Comparison of ENCODE assay signal across 22 cellular contexts in the genomic region with DNA sequence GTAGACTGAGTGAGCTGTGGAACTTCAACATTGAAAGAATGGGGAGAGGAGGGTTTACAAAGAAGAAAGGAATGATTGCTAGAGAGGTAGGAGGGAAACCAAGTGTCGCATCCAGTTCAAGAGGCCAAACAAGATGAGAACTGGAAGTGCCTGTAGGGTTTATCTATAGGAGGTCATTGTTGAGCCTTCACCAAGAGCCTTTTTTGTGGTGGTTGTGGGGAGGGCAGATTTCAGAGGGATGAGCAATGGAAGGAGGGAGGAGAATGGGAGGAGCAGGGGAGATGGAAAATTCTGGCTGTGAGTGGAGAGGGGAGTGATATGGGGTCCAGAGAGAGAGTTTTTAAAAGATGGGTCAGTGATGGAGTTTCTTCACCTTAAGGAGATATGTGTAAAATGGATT. TPM values are rescaled to one million over a fixed set of nuclear protein-coding genes. Genes with fewer than 3 reads are reported as not detected.
DNase-seq lines count a peak whose midpoint lies in the region; ATAC-seq and TF ChIP-seq lines count a peak whose summit lies in the region.
"Had no signal": no experiment of that assay in that cellular context is flagged by ENCODE, and none has a peak within 500 bp of the region (broad histone marks: within the 10 kb centered on the region; RNA-seq: fewer than 3 reads in every experiment).

No MANE protein-coding gene starts in this region.

- peaks cover 34% of the 10 kb centered on the region for H3K4me1 Mint-ChIP-seq in endodermal cell
- peaks cover 16% of the 10 kb centered on the region for H3K4me1 Mint-ChIP-seq in activated CD8-positive, alpha-beta T cell treated with anti-CD3 and anti-CD28 coated beads, Interleukin-2, amount 10 ng/mL, durations not matched to agents 7 days and 5 days (ENCODE audit: low read depth)

- H3K4me2 ChIP-seq in mammary epithelial cell (ENCODE audit: insufficient read depth, low read depth, low read length) (no peak overlapping the region), smooth muscle cell (peak overlapping the region; percentile 40)
- H3K4me2 ChIP-seq: hepatocyte had no signal

- BruUV-seq in mammary epithelial cell (replicated peaks; lab: Mats Ljungman, UMichigan) = no TSS peak

- H3K27ac Mint-ChIP-seq in endodermal cell = no peak overlapping the region
- no peak overlapping the region for H3K27ac Mint-ChIP-seq in activated CD8-positive, alpha-beta T cell treated with anti-CD3 and anti-CD28 coated beads, Interleukin-2, amount 10 ng/mL, durations not matched to agents 7 days and 5 days
- H3K27ac Mint-ChIP-seq: activated CD4-positive, alpha-beta T cell treated with anti-CD3 and anti-CD28 coated beads, Interleukin-2, amount 10 ng/mL, durations not matched to agents 7 days and 5 days; activated naive CD4-positive, alpha-beta T cell treated with anti-CD3 and anti-CD28 coated beads, Interleukin-2, amount 50 U/mL, for 24 hours; mesothelial cell of epicardium; stimulated activated naive CD8-positive, alpha-beta T cell treated with anti-CD3 and anti-CD28 coated beads, Interleukin-15, Interleukin-2, amounts not matched to agents 100 ng/mL and 50 ng/mL, for 24 hours had no signal

- H2AFZ ChIP-seq in mammary epithelial cell (ENCODE audit: low read depth, low read length) = no peak overlapping the region
- no peak overlapping the region for H2AFZ ChIP-seq in smooth muscle cell (ENCODE audit: low read depth)
- H2AFZ ChIP-seq: hepatocyte had no signal

- POLR2A ChIA-PET in activated CD8-positive, alpha-beta T cell treated with anti-CD3 and anti-CD28 coated beads, Interleukin-2, amount 10 ng/mL, durations not matched to agents 7 days and 5 days (lab: Charles Lee) = no interaction called here

- peaks cover 2% of the 10 kb centered on the region for H3K36me3 Mint-ChIP-seq in endodermal cell (ENCODE audit: low read depth)
- H3K36me3 Mint-ChIP-seq in activated CD8-positive, alpha-beta T cell treated with anti-CD3 and anti-CD28 coated beads, Interleukin-2, amount 10 ng/mL, durations not matched to agents 7 days and 5 days (ENCODE audit: low read depth) = no peaks in the 10 kb centered on the region
- H3K36me3 Mint-ChIP-seq: mesothelial cell of epicardium had no signal

- no peaks in the 10 kb centered on the region for H3K27me3 Mint-ChIP-seq in endodermal cell (ENCODE audit: insufficient read depth)
- no peaks in the 10 kb centered on the region for H3K27me3 Mint-ChIP-seq in activated CD8-positive, alpha-beta T cell treated with anti-CD3 and anti-CD28 coated beads, Interleukin-2, amount 10 ng/mL, durations not matched to agents 7 days and 5 days (ENCODE audit: low read depth)
- H3K27me3 Mint-ChIP-seq: activated CD4-positive, alpha-beta T cell treated with anti-CD3 and anti-CD28 coated beads, Interleukin-2, amount 10 ng/mL, durations not matched to agents 7 days and 5 days; activated naive CD4-positive, alpha-beta T cell treated with anti-CD3 and anti-CD28 coated beads, Interleukin-2, amount 50 U/mL, for 24 hours; stimulated activated naive CD8-positive, alpha-beta T cell treated with anti-CD3 and anti-CD28 coated beads, Interleukin-15, Interleukin-2, amounts not matched to agents 100 ng/mL and 50 ng/mL, for 24 hours had no signal

- no peaks in the 10 kb centered on the region for H3K36me3 ChIP-seq in mammary epithelial cell (ENCODE audit: insufficient read depth, low read length)
- no peaks in the 10 kb centered on the region for H3K36me3 ChIP-seq in breast epithelium
- H3K36me3 ChIP-seq in endodermal cell (ENCODE audit: control insufficient read depth, insufficient read depth, low read length) = no peaks in the 10 kb centered on the region
- no peaks in the 10 kb centered on the region for H3K36me3 ChIP-seq in smooth muscle cell (ENCODE audit: low read depth)

- H3K4me3 ChIP-seq in mammary epithelial cell (replicated peaks in 1 of 3; ENCODE audit: insufficient read depth in 1 of 3, low read depth in 2 of 3, low read length in 3 of 3) (no peak overlapping the region), breast epithelium (no peak overlapping the region), endodermal cell (ENCODE audit: low read length) (no peak overlapping the region), smooth muscle cell (no peak overlapping the region)
- H3K4me3 ChIP-seq: hepatocyte had no signal

- intact Hi-C loops in mammary epithelial cell (cut with micrococcal nuclease) (no loop called here), breast epithelium (cut with DNase I; ENCODE audit: low total_unique reads) (no loop called here)

- no peaks in the 10 kb centered on the region for H3K9me3 Mint-ChIP-seq in endodermal cell
- no peaks in the 10 kb centered on the region for H3K9me3 Mint-ChIP-seq in activated CD8-positive, alpha-beta T cell treated with anti-CD3 and anti-CD28 coated beads, Interleukin-2, amount 10 ng/mL, durations not matched to agents 7 days and 5 days (ENCODE audit: insufficient read depth)
- H3K9me3 Mint-ChIP-seq: activated CD4-positive, alpha-beta T cell treated with anti-CD3 and anti-CD28 coated beads, Interleukin-2, amount 10 ng/mL, durations not matched to agents 7 days and 5 days; activated naive CD4-positive, alpha-beta T cell treated with anti-CD3 and anti-CD28 coated beads, Interleukin-2, amount 50 U/mL, for 24 hours; mesothelial cell of epicardium; stimulated activated naive CD8-positive, alpha-beta T cell treated with anti-CD3 and anti-CD28 coated beads, Interleukin-15, Interleukin-2, amounts not matched to agents 100 ng/mL and 50 ng/mL, for 24 hours had no signal

- no peaks in the 10 kb centered on the region for H3K27me3 ChIP-seq in mammary epithelial cell (ENCODE audit: insufficient read depth, low read length)
- H3K27me3 ChIP-seq in breast epithelium = no peaks in the 10 kb centered on the region
- no peaks in the 10 kb centered on the region for H3K27me3 ChIP-seq in endodermal cell (ENCODE audit: control insufficient read depth, insufficient read depth, low read length, poor library complexity, severe bottlenecking)
- H3K27me3 ChIP-seq in smooth muscle cell (ENCODE audit: low read depth) = no peaks in the 10 kb centered on the region
- H3K27me3 ChIP-seq: hepatocyte had no signal

- H3K79me2 ChIP-seq in mammary epithelial cell (ENCODE audit: insufficient read depth, low read length) (peaks cover 84% of the 10 kb centered on the region), smooth muscle cell (ENCODE audit: low read depth) (peaks cover 92% of the 10 kb centered on the region)

- H3K27ac ChIP-seq in mammary epithelial cell (ENCODE audit: insufficient read depth, low read depth, low read length) = no peak overlapping the region
- H3K27ac ChIP-seq in breast epithelium = no peak overlapping the region
- no peak overlapping the region for H3K27ac ChIP-seq in endodermal cell (ENCODE audit: low read depth, low read length)
- H3K27ac ChIP-seq in smooth muscle cell (ENCODE audit: low read depth) = peak overlapping the region; percentile 37
- H3K27ac ChIP-seq: hepatocyte had no signal

- DNase-seq in mammary epithelial cell = peak; percentile 54
- no peak for DNase-seq in breast epithelium (ENCODE audit: low spot score in 2 of 2)
- peak; percentile 64 for DNase-seq in RPMI7951 (ENCODE audit: low read depth)
- DNase-seq in endodermal cell = peak; percentile 47
- no peak for DNase-seq in smooth muscle cell (lab: John Stamatoyannopoulos, UW; ENCODE audit: unreplicated experiment)
- no peak for DNase-seq in KG1 (lab: John Stamatoyannopoulos, UW)
- DNase-seq in activated CD8-positive, alpha-beta T cell treated with anti-CD3 and anti-CD28 coated beads, Interleukin-2, amount 10 ng/mL, durations not matched to agents 7 days and 5 days = no peak
- DNase-seq: activated CD4-positive, alpha-beta T cell treated with anti-CD3 and anti-CD28 coated beads, Interleukin-2, amount 10 ng/mL, durations not matched to agents 7 days and 5 days; activated T-cell treated with anti-CD3 and anti-CD28 coated beads, Interleukin-2, amount 50 U/mL, for 1 hour; DND-41; MM.1S; NCI-H187 treated with DMSO at 0.1 percent for 48 hours; NCI-H510A; SHP77 treated with DMSO at 0.1 percent for 48 hours; T-helper 9 cell had no signal

- no peak for ATAC-seq in GM19463 (IDR thresholded peaks at IDR 0.05; ENCODE audit: unreplicated experiment)
- no peak for ATAC-seq in activated CD8-positive, alpha-beta T cell treated with anti-CD3 and anti-CD28 coated beads, Interleukin-2, amount 10 ng/mL, durations not matched to agents 7 days and 5 days

- H3F3A ChIP-seq in smooth muscle cell (ENCODE audit: low read depth) = peaks cover 15% of the 10 kb centered on the region

- in situ Hi-C loops in mammary epithelial cell (cut with MboI; ENCODE audit: low sequenced_read_pairs in 2 of 2) = no loop called here

- dilution Hi-C loops in mammary epithelial cell (cut with HindIII; ENCODE audit: low sequenced_read_pairs) = no loop called here

- peaks cover 5% of the 10 kb centered on the region for H4K20me1 ChIP-seq in mammary epithelial cell (ENCODE audit: insufficient read depth, low read length)
- peaks cover 97% of the 10 kb centered on the region for H4K20me1 ChIP-seq in smooth muscle cell (ENCODE audit: low read depth)

- WGBS in mammary epithelial cell (ENCODE audit: low coverage, missing lambda C conversion rate) = 50% methylated on average over 1 of the region's 1 CpG
- WGBS in endodermal cell (ENCODE audit: insufficient coverage in 1 of 2, insufficient read length in 1 of 2), 2 experiments = 58 to 91% methylated on average over 1 of the region's 1 CpG
- whole genome bisulfite sequencing in smooth muscle cell (ENCODE audit: low lambda C conversion rate) = 50% methylated on average over 1 of the region's 1 CpG

- H3K9ac ChIP-seq in mammary epithelial cell (ENCODE audit: insufficient read depth, low read length) = no peak overlapping the region
- H3K9ac ChIP-seq in endodermal cell (ENCODE audit: extremely low read depth, low read length, poor library complexity, severe bottlenecking) = no peak overlapping the region
- H3K9ac ChIP-seq in smooth muscle cell (ENCODE audit: low read depth) = no peak overlapping the region

- TF ChIP-seq CTCF in mammary epithelial cell (conservative IDR thresholded peaks at IDR 0.05 in 1 of 2, IDR thresholded peaks at IDR 0.05 in 1 of 2; ENCODE audit: extremely low read depth in 1 of 2, insufficient read depth in 1 of 2, low read depth in 1 of 2, low read length in 2 of 2) = no peak
- TF ChIP-seq CTCF in breast epithelium (IDR thresholded peaks at IDR 0.05) = no peak
- no peak for TF ChIP-seq CTCF in endodermal cell (conservative IDR thresholded peaks at IDR 0.05)
- TF ChIP-seq CTCF in smooth muscle cell (IDR thresholded peaks at IDR 0.05; ENCODE audit: borderline replicate concordance, insufficient read depth, poor library complexity, severe bottlenecking) = no peak

- H3K4me1 ChIP-seq in mammary epithelial cell (ENCODE audit: insufficient read depth, low read length) = peaks cover 17% of the 10 kb centered on the region
- peaks cover 0 to 5% of the 10 kb centered on the region in 2 donors for H3K4me1 ChIP-seq in breast epithelium
- peaks cover 13% of the 10 kb centered on the region for H3K4me1 ChIP-seq in endodermal cell (ENCODE audit: control insufficient read depth, insufficient read depth, low read length)
- H3K4me1 ChIP-seq in smooth muscle cell (ENCODE audit: low read depth) = peaks cover 20% of the 10 kb centered on the region

- no peak overlapping the region for H3K4me3 Mint-ChIP-seq in endodermal cell
- no peak overlapping the region for H3K4me3 Mint-ChIP-seq in activated CD8-positive, alpha-beta T cell treated with anti-CD3 and anti-CD28 coated beads, Interleukin-2, amount 10 ng/mL, durations not matched to agents 7 days and 5 days
- H3K4me3 Mint-ChIP-seq: activated CD4-positive, alpha-beta T cell treated with anti-CD3 and anti-CD28 coated beads, Interleukin-2, amount 10 ng/mL, durations not matched to agents 7 days and 5 days; activated naive CD4-positive, alpha-beta T cell treated with anti-CD3 and anti-CD28 coated beads, Interleukin-2, amount 50 U/mL, for 24 hours; mesothelial cell of epicardium; stimulated activated naive CD8-positive, alpha-beta T cell treated with anti-CD3 and anti-CD28 coated beads, Interleukin-15, Interleukin-2, amounts not matched to agents 100 ng/mL and 50 ng/mL, for 24 hours had no signal

- CTCF ChIA-PET in mammary epithelial cell (lab: Charles Lee; ENCODE audit: low non-redundant PET) = no interaction called here
- CTCF ChIA-PET in activated CD8-positive, alpha-beta T cell treated with anti-CD3 and anti-CD28 coated beads, Interleukin-2, amount 10 ng/mL, durations not matched to agents 7 days and 5 days (lab: Charles Lee) = no interaction called here

- no peak for TF ChIP-seq POLR2A in breast epithelium (IDR thresholded peaks at IDR 0.05)

- H3K9me3 ChIP-seq in mammary epithelial cell (replicated peaks; ENCODE audit: insufficient read depth, low read length) (no peaks in the 10 kb centered on the region), breast epithelium (no peaks in the 10 kb centered on the region), endodermal cell (ENCODE audit: control insufficient read depth, low read length) (no peaks in the 10 kb centered on the region), smooth muscle cell (replicated peaks; ENCODE audit: low read depth) (no peaks in the 10 kb centered on the region)

RNA-seq across cellular contexts. Expression of gene PDIA5, which starts 8.5 kb away (rescaled TPM):
- 10 to 100 TPM; 13.5 to 36.6 TPM for total RNA-seq in mammary epithelial cell
- polyA plus RNA-seq in mammary epithelial cell = 28.0 TPM
- 28.3 TPM for polyA minus RNA-seq in mammary epithelial cell
- 10 to 100 TPM; 10.7 to 26.5 (median 11.0) TPM for total RNA-seq in breast epithelium
- 31.2 and 33.1 TPM in 2 replicates for total RNA-seq in RPMI7951 (2014; rRNA removed; shearing (Covaris generic))
- total RNA-seq in endodermal cell = 10 to 100 TPM; 57.5 to 68.3 TPM
- polyA plus RNA-seq in endodermal cell (2013, experiment 1 of 2) = 28.6 TPM
- 31.1 TPM for polyA plus RNA-seq in endodermal cell (2013, experiment 2 of 2)
- 65.4 and 85.7 TPM in 2 replicates for total RNA-seq in smooth muscle cell
- 96.9 and 102 TPM in 2 replicates for polyA plus RNA-seq in smooth muscle cell
- 10 to 100 TPM in 1 of 2 experiments, 1 to 10 TPM in 1; 8.8 to 11.4 TPM for total RNA-seq in activated CD8-positive, alpha-beta T cell treated with anti-CD3 and anti-CD28 coated beads, Interleukin-2, amount 10 ng/mL, durations not matched to agents 7 days and 5 days

RNA-seq across cellular contexts. Expression of gene SEMA5B, which starts 47.8 kb away (rescaled TPM):
- total RNA-seq in mammary epithelial cell = 1 to 10 TPM in 1 of 2 donors, under 1 TPM in 1; 0.33 to 1.1 TPM
- polyA plus RNA-seq in mammary epithelial cell = 0.11 TPM
- polyA minus RNA-seq in mammary epithelial cell = not detected
- total RNA-seq in breast epithelium = under 1 TPM; 0.15 to 0.33 (median 0.32) TPM
- not detected in 2 replicates for total RNA-seq in RPMI7951 (2014; rRNA removed; shearing (Covaris generic))
- total RNA-seq in endodermal cell = 10 to 100 TPM; 37.3 to 45.8 TPM
- 76.1 TPM for polyA plus RNA-seq in endodermal cell (2013, experiment 1 of 2)
- 68.4 TPM for polyA plus RNA-seq in endodermal cell (2013, experiment 2 of 2)
- total RNA-seq in smooth muscle cell = 3.0 TPM in 1 of 2 replicates, not detected in the other
- polyA plus RNA-seq in smooth muscle cell = 0.92 TPM in 1 of 2 replicates, not detected in the other
- not detected for total RNA-seq in activated CD8-positive, alpha-beta T cell treated with anti-CD3 and anti-CD28 coated beads, Interleukin-2, amount 10 ng/mL, durations not matched to agents 7 days and 5 days
- total RNA-seq: activated CD4-positive, alpha-beta T cell treated with anti-CD3 and anti-CD28 coated beads, Interleukin-2, amount 10 ng/mL, durations not matched to agents 7 days and 5 days; esophagus mucosa; kidney epithelial cell had no signal

Comparison
In these comparisons a context has a peak if more than half of its experiments do, and no peak if none do; other contexts are left out.
1. DNase-seq: peak in mammary epithelial cell (single experiment), RPMI7951 (single experiment) and endodermal cell (single experiment); none in breast epithelium (0 of 2), smooth muscle cell (single experiment), KG1 (single experiment) and activated CD8-positive, alpha-beta T cell treated with anti-CD3 and anti-CD28 coated beads, Interleukin-2, amount 10 ng/mL, durations not matched to agents 7 days and 5 days (single experiment).